8 cellular contexts compared by ENCODE assay signal in the genomic region with DNA sequence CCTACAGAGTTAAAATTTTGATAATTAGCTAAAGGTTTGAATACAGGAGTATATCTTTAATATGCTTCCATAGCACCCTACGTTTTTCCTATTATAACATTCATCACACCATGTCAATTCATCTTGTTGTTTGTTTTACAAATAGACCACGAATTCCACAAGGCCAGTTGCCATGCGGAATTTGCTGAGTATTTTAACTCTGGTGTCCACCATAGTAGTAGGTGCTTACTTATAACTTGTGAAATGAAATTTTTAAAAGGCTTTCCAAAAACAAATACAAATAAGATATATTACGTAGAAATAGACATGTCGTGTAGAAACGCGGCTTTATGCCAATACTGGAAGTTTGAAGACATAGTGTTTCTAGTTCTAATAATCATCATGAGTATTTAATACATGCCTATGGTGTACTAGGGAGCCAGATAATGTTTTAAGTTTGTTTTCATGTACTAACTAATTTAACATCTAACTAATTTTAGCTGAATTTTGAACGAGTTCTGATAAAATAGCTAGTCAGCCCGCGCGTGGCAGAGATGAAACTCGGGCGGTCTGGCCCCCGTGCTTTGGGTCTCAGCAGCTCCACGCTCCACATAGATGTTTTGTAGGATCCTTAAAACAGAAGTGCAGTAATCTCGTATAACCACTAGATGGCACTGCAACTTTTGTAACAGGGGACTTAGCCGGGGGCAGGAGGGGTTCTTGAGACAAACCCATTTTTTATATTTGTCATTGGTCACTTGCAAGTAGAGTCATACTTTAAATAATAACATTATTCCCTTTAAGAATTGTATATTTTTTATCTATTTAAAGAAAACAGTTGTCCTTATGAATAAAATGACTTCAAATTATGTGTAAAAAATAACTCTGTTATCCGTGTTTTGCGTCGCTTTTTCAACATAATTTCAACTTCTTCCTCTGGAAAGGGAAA. TPM values are rescaled to one million over a fixed set of nuclear protein-coding genes. Genes with fewer than 3 reads are reported as not detected.
A peak's percentile ranks its signal among the peaks of the same experiment; 100 is the strongest.
DNase-seq lines count a peak whose midpoint lies in the region; ATAC-seq, FAIRE-seq and TF ChIP-seq lines count a peak whose summit lies in the region.

No MANE protein-coding gene starts in this region.

- peak overlapping the region in 1 of 4 experiments; percentile 47; a peak in 2 of 8 replicates for H3K4me3 ChIP-seq in H1 (ENCODE audit: extremely low read depth in 1 of 4, insufficient read depth in 2 of 4, low read depth in 3 of 4, low read length in 4 of 4)
- H3K4me3 ChIP-seq in testis: peak overlapping the region in 1 of 2 donors; percentile 9

- peak; percentile 61 for TF ChIP-seq CTCF in GM13976 (IDR thresholded peaks at IDR 0.05; ENCODE audit: borderline replicate concordance, control extremely low read depth, extremely low read depth, insufficient read depth, missing control alignments)
- TF ChIP-seq CTCF in H1 (IDR thresholded peaks at IDR 0.05; ENCODE audit: control extremely low read depth in 1 of 3, insufficient read depth in 1 of 3, low read depth in 1 of 3, low read length in 3 of 3): peak in 2 of 3 experiments; percentile 64 to 88; a peak in 3 of 4 replicates
- TF ChIP-seq CTCF in testis (IDR thresholded peaks at IDR 0.05): peak; percentile 73 to 83 (median 80)

- no peak overlapping the region for H2BK5ac ChIP-seq in H1 (ENCODE audit: low read depth, low read length)

- H2AFZ ChIP-seq in H1 (ENCODE audit: low read length): no peak overlapping the region

- no peaks in the 10 kb centered on the region for H3K36me3 ChIP-seq in H1 (ENCODE audit: control insufficient read depth in 2 of 4, insufficient read depth in 4 of 4, low read length in 3 of 4)
- H3K36me3 ChIP-seq in testis (ENCODE audit: low read depth, missing control alignments): no peaks in the 10 kb centered on the region

- ATAC-seq in HG03280 (IDR thresholded peaks at IDR 0.05; ENCODE audit: unreplicated experiment): peak; percentile 62

- CTCF ChIA-PET in H1 (lab: Charles Lee; ENCODE audit: partially characterized antibody): interaction anchor here (0.5 to 15.3 kb wide), 67 partner anchors 8 to 402 kb away, joined by 3 to 278 read pairs (median 4); partner anchors contain the start of genes CD69, CLEC12B and CLEC2A

- POLR2A ChIA-PET in H1 (lab: Charles Lee; ENCODE audit: partially characterized antibody): interaction anchor here (1.5 kb wide), 1 partner anchor 156 kb away, joined by 7 read pairs; no protein-coding TSS in a partner anchor

- no peaks in the 10 kb centered on the region for H3K27me3 ChIP-seq in H1 (replicated peaks in 1 of 4; ENCODE audit: control insufficient read depth in 3 of 4, extremely low read depth in 1 of 4, insufficient read depth in 3 of 4, low read length in 3 of 4)
- no peaks in the 10 kb centered on the region for H3K27me3 ChIP-seq in testis

- H3K9ac ChIP-seq in H1 (replicated peaks in 1 of 4; ENCODE audit: extremely low read depth in 1 of 4, low read depth in 3 of 4, low read length in 3 of 4): no peak overlapping the region; a peak in 1 of 7 replicates

- 29% methylated on average over 20 of the region's 20 CpGs; no CpG with 5 or more reads in 1 of the 2 experiments for WGBS in H1 (ENCODE audit: extremely low coverage in 1 of 2, insufficient coverage in 1 of 2, insufficient read length in 1 of 2, insufficient replicate concordance in 2 of 2, low coverage in 1 of 2, low lambda C conversion rate in 2 of 2, missing lambda C conversion rate in 1 of 2), 2 experiments
- 11 to 13% methylated on average over 20 of the region's 20 CpGs for WGBS in testis, 2 donors

- no peak overlapping the region for H2BK12ac ChIP-seq in H1 (ENCODE audit: low read depth, low read length)

- intact Hi-C loops in testis (cut with DNase I; ENCODE audit: low total_unique reads): no loop called here

- no peaks in the 10 kb centered on the region for H3K79me2 ChIP-seq in H1 (ENCODE audit: control insufficient read depth in 1 of 2, insufficient read depth in 2 of 2, low read length in 2 of 2)

- peak; percentile 91 for FAIRE-seq in H1 (lab: Jason Lieb, UNC)

- no peaks in the 10 kb centered on the region for H4K20me1 ChIP-seq in H1 (replicated peaks in 1 of 2; ENCODE audit: control insufficient read depth in 1 of 2, insufficient read depth in 2 of 2, low read length in 2 of 2)

- H2BK120ac ChIP-seq in H1 (replicated peaks; ENCODE audit: low read depth, low read length): no peak overlapping the region

- H3K56ac ChIP-seq in H1 (replicated peaks; ENCODE audit: insufficient read length, low read depth, low read length): no peak overlapping the region

- peak; percentile 73 for DNase-seq in AG08395 (ENCODE audit: low spot score)
- peak; percentile 53 for DNase-seq in GM13976 (ENCODE audit: low spot score)
- DNase-seq in NCI-H345 treated with DMSO at 0.1 percent for 48 hours (lab: John Stamatoyannopoulos, UW; ENCODE audit: unreplicated experiment): peak; percentile 74
- DNase-seq in activated CD4-positive, alpha-beta T cell treated with anti-CD3 and anti-CD28 coated beads for 48 hours: peak; percentile 60
- DNase-seq in H1 (ENCODE audit: low read depth in 1 of 2, low spot score in 2 of 2): no peak
- peak; percentile 88 for DNase-seq in medulla oblongata (ENCODE audit: extremely low spot score)
- peak; percentile 63 for DNase-seq in testis

- H3K14ac ChIP-seq in H1 (ENCODE audit: insufficient read length): no peak overlapping the region

- no peak overlapping the region for H2BK15ac ChIP-seq in H1 (ENCODE audit: low read length)

- no peak overlapping the region for H3K4ac ChIP-seq in H1 (replicated peaks; ENCODE audit: insufficient read length, low read depth, low read length)

- H3K9me3 ChIP-seq in H1 (ENCODE audit: insufficient read depth in 2 of 2, low read depth in 1 of 2, low read length in 1 of 2) (no peaks in the 10 kb centered on the region), testis (no peaks in the 10 kb centered on the region)

- in situ Hi-C loops in GM13976 (cut with MboI; ENCODE audit: low sequenced_read_pairs, unreplicated experiment): no loop called here

- no peak overlapping the region for H4K5ac ChIP-seq in H1 (ENCODE audit: insufficient read length, low read depth, low read length)

- H3K27ac ChIP-seq in H1 (ENCODE audit: low read depth, low read length): no peak overlapping the region
- no peak overlapping the region for H3K27ac ChIP-seq in testis

- H3K18ac ChIP-seq in H1 (ENCODE audit: extremely low read depth, low read length): no peak overlapping the region

- no peaks in the 10 kb centered on the region for H3K23me2 ChIP-seq in H1 (ENCODE audit: low read depth, low read length)

- TF ChIP-seq POLR2A in H1 (IDR thresholded peaks at IDR 0.05; ENCODE audit: control extremely low read depth in 1 of 2, low read depth in 2 of 2, low read length in 2 of 2) (no peak), testis (IDR thresholded peaks at IDR 0.05) (no peak)

- peak overlapping the region in 1 of 2 experiments; percentile 30; a peak in 1 of 4 replicates for H3K4me2 ChIP-seq in H1 (ENCODE audit: insufficient read depth in 1 of 2, low read depth in 2 of 2, low read length in 2 of 2)

- H3K4me1 ChIP-seq in H1 (replicated peaks in 1 of 4; ENCODE audit: control insufficient read depth in 3 of 4, insufficient read depth in 4 of 4, low read length in 3 of 4) (peaks cover 0 to 4% (median 0%) of the 10 kb centered on the region in 4 experiments; a peak in 1 of 7 replicates), testis (no peaks in the 10 kb centered on the region)

- no peak for TF ChIP-seq EP300 in H1 (IDR thresholded peaks at IDR 0.05; ENCODE audit: borderline replicate concordance in 1 of 2, low read depth in 2 of 2, low read length in 2 of 2)

- peak; percentile 90 to 93 for TF ChIP-seq RAD21 in H1 (IDR thresholded peaks at IDR 0.05 in 1 of 2, conservative IDR thresholded peaks at IDR 0.05 in 1 of 2; ENCODE audit: low read depth in 2 of 2, low read length in 2 of 2)

- H4K91ac ChIP-seq in H1 (replicated peaks; ENCODE audit: insufficient read length, low read length): no peak overlapping the region

- no peak overlapping the region for H4K8ac ChIP-seq in H1 (ENCODE audit: extremely low read depth, insufficient read depth, low read length)

- H2AK5ac ChIP-seq in H1 (ENCODE audit: low read depth, low read length): no peak overlapping the region

- H3K23ac ChIP-seq in H1 (ENCODE audit: insufficient read length): no peak overlapping the region

- no peaks in the 10 kb centered on the region for H3K79me1 ChIP-seq in H1 (ENCODE audit: low read depth, low read length)

- H2BK20ac ChIP-seq in H1 (ENCODE audit: low read length): no peak overlapping the region

TF ChIP-seq in H1, 55 proteins besides CTCF, POLR2A, EP300 and RAD21 (continues in another document):
- TF ChIP-seq TEAD4 (IDR thresholded peaks at IDR 0.05; ENCODE audit: low read depth, low read length): no peak
- TF ChIP-seq, protein P1, sequence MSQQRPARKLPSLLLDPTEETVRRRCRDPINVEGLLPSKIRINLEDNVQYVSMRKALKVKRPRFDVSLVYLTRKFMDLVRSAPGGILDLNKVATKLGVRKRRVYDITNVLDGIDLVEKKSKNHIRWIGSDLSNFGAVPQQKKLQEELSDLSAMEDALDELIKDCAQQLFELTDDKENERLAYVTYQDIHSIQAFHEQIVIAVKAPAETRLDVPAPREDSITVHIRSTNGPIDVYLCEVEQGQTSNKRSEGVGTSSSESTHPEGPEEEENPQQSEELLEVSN (IDR thresholded peaks at IDR 0.05): no peak

RNA-seq across cellular contexts. Expression of gene CD69, which starts 10.2 kb away (rescaled TPM):
- not detected in 2 replicates for total RNA-seq in H1 (2021; fragmentation: NEBNext Ultra II Directional; extraction: Animal tissue kit (Norgen Biotek cat#: 25700))
- polyA plus RNA-seq in H1 (2011; rRNA removed) (not detected in 2 replicates), testis (ENCODE audit: insufficient read depth, low read depth, low replicate concordance) (3.3 TPM)
- not detected for polyA plus RNA-seq in H1 (2011; cell fraction: cytosol; rRNA removed)
- polyA plus RNA-seq in H1 (2011; cell fraction: nucleus; rRNA removed): not detected
- not detected in 4 replicates for polyA plus RNA-seq in H1 (2012, experiment 1 of 2)
- not detected for polyA plus RNA-seq in H1 (2012, experiment 2 of 2)
- polyA plus RNA-seq in H1 (2013, experiment 1 of 2): not detected
- not detected for polyA plus RNA-seq in H1 (2013, experiment 2 of 2)
- polyA minus RNA-seq in H1 (2011; rRNA and poly(A)+ RNA removed): not detected in 2 replicates
- not detected for polyA minus RNA-seq in H1 (2011; cell fraction: cytosol; rRNA and poly(A)+ RNA removed)
- polyA minus RNA-seq in H1 (2011; cell fraction: nucleus; rRNA and poly(A)+ RNA removed): not detected
- total RNA-seq in testis: 1 to 10 TPM; 2.1 to 3.0 TPM

RNA-seq across cellular contexts. Expression of gene CLECL1, which starts 17.6 kb away (rescaled TPM):
- not detected in 2 replicates for total RNA-seq in H1 (2021; fragmentation: NEBNext Ultra II Directional; extraction: Animal tissue kit (Norgen Biotek cat#: 25700))
- polyA plus RNA-seq in H1 (2011; rRNA removed) (not detected in 2 replicates), testis (ENCODE audit: insufficient read depth, low read depth, low replicate concordance) (1.4 TPM)
- not detected for polyA plus RNA-seq in H1 (2011; cell fraction: cytosol; rRNA removed)
- not detected for polyA plus RNA-seq in H1 (2011; cell fraction: nucleus; rRNA removed)
- not detected in 4 replicates for polyA plus RNA-seq in H1 (2012, experiment 1 of 2)
- polyA plus RNA-seq in H1 (2012, experiment 2 of 2): not detected
- polyA plus RNA-seq in H1 (2013, experiment 1 of 2): not detected
- not detected for polyA plus RNA-seq in H1 (2013, experiment 2 of 2)
- not detected in 2 replicates for polyA minus RNA-seq in H1 (2011; rRNA and poly(A)+ RNA removed)
- not detected for polyA minus RNA-seq in H1 (2011; cell fraction: cytosol; rRNA and poly(A)+ RNA removed)
- polyA minus RNA-seq in H1 (2011; cell fraction: nucleus; rRNA and poly(A)+ RNA removed): not detected
- not detected for total RNA-seq in testis

Comparison
In these comparisons a context has a peak if more than half of its experiments do, and no peak if none do; other contexts are left out.
1. DNase-seq: peak in AG08395 (single experiment), GM13976 (single experiment), NCI-H345 treated with DMSO at 0.1 percent for 48 hours (single experiment), activated CD4-positive, alpha-beta T cell treated with anti-CD3 and anti-CD28 coated beads for 48 hours (single experiment), medulla oblongata (single experiment) and testis (single experiment); none in H1 (0 of 2).
2. Peak in every context shown above with its lines, with median percentiles within 50 percentile points of each other: CTCF ChIP-seq.